In the genomic region with DNA sequence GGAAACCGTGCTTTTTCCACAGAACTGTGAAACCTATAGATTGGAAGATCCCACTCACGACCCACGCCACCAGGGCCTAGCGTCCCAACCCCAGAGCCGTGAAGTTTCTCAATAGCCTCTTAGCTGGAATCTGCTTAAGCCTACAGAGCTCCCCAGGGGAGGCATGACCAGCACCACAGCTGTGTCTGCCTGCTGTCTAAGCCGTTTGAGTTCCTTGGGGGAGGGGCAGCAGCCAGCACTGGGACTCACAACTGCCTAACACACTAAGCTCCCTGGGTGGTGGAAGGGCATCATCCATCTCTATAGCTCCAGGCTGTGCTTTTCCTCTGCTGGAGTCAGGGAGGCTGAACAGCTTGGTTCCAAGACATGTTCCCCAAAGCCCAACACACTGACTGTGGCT, we compare ENCODE assay signal across 12 cellular contexts.
"Had no signal": no experiment of that assay in that cellular context is flagged by ENCODE, and none has a peak within 500 bp of the region (broad histone marks: within the 10 kb centered on the region; RNA-seq: fewer than 3 reads in every experiment).

No MANE protein-coding gene starts in this region.

- DNase-seq: activated CD4-positive, alpha-beta T cell treated with anti-CD3 and anti-CD28 coated beads for 4 hours; activated CD8-positive, alpha-beta memory T cell treated with anti-CD3 and anti-CD28 coated beads, Interleukin-2, amount 50 U/mL, for 48 hours; activated CD8-positive, alpha-beta T cell treated with anti-CD3 and anti-CD28 coated beads, Interleukin-2, amount 10 ng/mL, durations not matched to agents 7 days and 5 days; activated naive CD4-positive, alpha-beta T cell; lower lobe of right lung; midbrain; naive B cell; retina; stomach had no signal

- H3K36me3 ChIP-seq: lower lobe of right lung, stomach, thoracic aorta had no signal

- H3K4me1 ChIP-seq: lower lobe of right lung, stomach had no signal

- H3K27ac ChIP-seq: lower lobe of right lung, skin epidermis, stomach, thoracic aorta, VCaP had no signal

- H3K27ac Mint-ChIP-seq: activated CD8-positive, alpha-beta T cell treated with anti-CD3 and anti-CD28 coated beads, Interleukin-2, amount 10 ng/mL, durations not matched to agents 7 days and 5 days; naive B cell had no signal

- H3K4me1 Mint-ChIP-seq: naive B cell had no signal

- H3K4me3 Mint-ChIP-seq: activated CD8-positive, alpha-beta T cell treated with anti-CD3 and anti-CD28 coated beads, Interleukin-2, amount 10 ng/mL, durations not matched to agents 7 days and 5 days; naive B cell had no signal

- H3K27me3 Mint-ChIP-seq: naive B cell had no signal

- H3K27me3 ChIP-seq: stomach had no signal

- H3K4me3 ChIP-seq: lower lobe of right lung, skin epidermis, stomach, thoracic aorta had no signal

- ATAC-seq: activated CD8-positive, alpha-beta T cell treated with anti-CD3 and anti-CD28 coated beads, Interleukin-2, amount 10 ng/mL, durations not matched to agents 7 days and 5 days; lower lobe of right lung had no signal
